In genomic region chr18:8248576-8248975, GRCh38 we compare ENCODE assay signal across 21 cellular contexts.
"Had no signal": no experiment of that assay in that cellular context is flagged by ENCODE, and none has a peak within 500 bp of the region (broad histone marks: within the 10 kb centered on the region; RNA-seq: fewer than 3 reads in every experiment).

No MANE protein-coding gene starts in this region.

- H3K4me3 ChIP-seq: coronary artery, dorsolateral prefrontal cortex, esophagus muscularis mucosa, gastroesophageal sphincter, heart left ventricle, left lung, lower lobe of right lung had no signal

- H3K36me3 ChIP-seq: left lung had no signal

- H3K4me1 ChIP-seq: esophagus muscularis mucosa, foreskin keratinocyte, gastroesophageal sphincter, left lung, lower lobe of right lung had no signal

- DNase-seq: dermis blood vessel endothelial cell; dorsolateral prefrontal cortex; effector CD4-positive, alpha-beta T cell; effector memory CD4-positive, alpha-beta T cell; foreskin keratinocyte; heart left ventricle; hippocampal formation; left cardiac atrium; left lung; left ventricle myocardium superior; lower lobe of right lung; mesenchymal stem cell; midbrain had no signal

- FAIRE-seq: colon, endothelial cell of umbilical vein, frontal cortex, islet of Langerhans, keratinocyte had no signal

- H3K27ac ChIP-seq: coronary artery, dorsolateral prefrontal cortex, esophagus muscularis mucosa, foreskin keratinocyte, gastroesophageal sphincter, heart left ventricle, left lung, lower lobe of right lung had no signal

- H3K27me3 ChIP-seq: dorsolateral prefrontal cortex, esophagus muscularis mucosa, foreskin keratinocyte, gastroesophageal sphincter, heart left ventricle, left lung had no signal

- ATAC-seq: foreskin keratinocyte, gastroesophageal sphincter, heart left ventricle, left cardiac atrium, left lung, left ventricle myocardium superior, lower lobe of right lung had no signal

- H3K9me3 ChIP-seq: esophagus muscularis mucosa, gastroesophageal sphincter, heart left ventricle, left lung, lower lobe of right lung had no signal
